ENCODE assay signal across 9 cellular contexts in genomic region chr11:12066056-12066798, GRCh38. TPM values are rescaled to one million over a fixed set of nuclear protein-coding genes. Genes with fewer than 3 reads are reported as not detected.
DNase-seq lines count a peak whose midpoint lies in the region; ATAC-seq and TF ChIP-seq lines count a peak whose summit lies in the region.
"Had no signal": no experiment of that assay in that cellular context is flagged by ENCODE, and none has a peak within 500 bp of the region (broad histone marks: within the 10 kb centered on the region; RNA-seq: fewer than 3 reads in every experiment).

No MANE protein-coding gene starts in this region.

- peaks cover 22% of the 10 kb centered on the region for H3K4me1 ChIP-seq in osteoblast (ENCODE audit: insufficient read depth, low read length)

- no peak overlapping the region for H2AFZ ChIP-seq in osteoblast (ENCODE audit: low read length)

- H3K4me1 Mint-ChIP-seq in activated T-cell treated with anti-CD3 and anti-CD28 coated beads, Interleukin-2, amount 50 U/mL, for 4 hours (ENCODE audit: low read depth) = peaks cover 3% of the 10 kb centered on the region

- no peaks in the 10 kb centered on the region for H3K36me3 ChIP-seq in osteoblast (ENCODE audit: insufficient read depth, low read length)

- DNase-seq in Daoy (ENCODE audit: low read depth) (peak; percentile 94), NCI-H69 (lab: John Stamatoyannopoulos, UW) (peak; percentile 92), fibroblast of gingiva (ENCODE audit: low read depth) (peak; percentile 80), osteoblast (ENCODE audit: insufficient read length, low spot score, missing footprints) (peak; percentile 88)
- no peak for DNase-seq in NK-92 treated with Interleukin-12 subunit alpha and Interleukin-12 subunit beta, amount 100 ng/mL, for 24 hours (lab: John Stamatoyannopoulos, UW)
- DNase-seq in activated T-cell treated with anti-CD3 and anti-CD28 coated beads, Interleukin-2, amount 50 U/mL, for 4 hours = no peak

- TF ChIP-seq CTCF in osteoblast (IDR thresholded peaks at IDR 0.05; ENCODE audit: extremely low read depth, low read depth, low read length) = no peak

- H3K9me3 ChIP-seq in osteoblast (ENCODE audit: low read depth, low read length) = no peaks in the 10 kb centered on the region

- H3K27me3 Mint-ChIP-seq in activated T-cell treated with anti-CD3 and anti-CD28 coated beads, Interleukin-2, amount 50 U/mL, for 4 hours (ENCODE audit: low read depth) = no peaks in the 10 kb centered on the region
- H3K27me3 Mint-ChIP-seq: central memory CD8-positive, alpha-beta T cell had no signal

- no peaks in the 10 kb centered on the region for H3K27me3 ChIP-seq in osteoblast (ENCODE audit: insufficient read depth, low read length)

- ATAC-seq in GM21723 (IDR thresholded peaks at IDR 0.05; ENCODE audit: unreplicated experiment) (no peak), GM21619 (IDR thresholded peaks at IDR 0.05; ENCODE audit: unreplicated experiment) (no peak)
- ATAC-seq in activated T-cell treated with anti-CD3 and anti-CD28 coated beads, Interleukin-2, amount 50 U/mL, for 4 hours = no peak

- no peak overlapping the region for H3K4me2 ChIP-seq in osteoblast (ENCODE audit: insufficient read depth, low read length)

- no peaks in the 10 kb centered on the region for H3K9me3 Mint-ChIP-seq in activated T-cell treated with anti-CD3 and anti-CD28 coated beads, Interleukin-2, amount 50 U/mL, for 4 hours
- H3K9me3 Mint-ChIP-seq: central memory CD8-positive, alpha-beta T cell had no signal

- peak overlapping the region; percentile 86 for H3K27ac ChIP-seq in osteoblast (ENCODE audit: low read depth, low read length)

- no peak overlapping the region for H3K4me3 Mint-ChIP-seq in activated T-cell treated with anti-CD3 and anti-CD28 coated beads, Interleukin-2, amount 50 U/mL, for 4 hours
- H3K4me3 Mint-ChIP-seq: central memory CD8-positive, alpha-beta T cell had no signal

- no peak overlapping the region for H3K4me3 ChIP-seq in osteoblast (ENCODE audit: insufficient read depth, low read length)

- no peaks in the 10 kb centered on the region for H3K36me3 Mint-ChIP-seq in activated T-cell treated with anti-CD3 and anti-CD28 coated beads, Interleukin-2, amount 50 U/mL, for 4 hours (ENCODE audit: insufficient read depth)

- no peaks in the 10 kb centered on the region for H4K20me1 ChIP-seq in osteoblast (ENCODE audit: insufficient read depth, low read length)

- H3K79me2 ChIP-seq in osteoblast (ENCODE audit: insufficient read depth, low read length) = no peaks in the 10 kb centered on the region

RNA-seq across cellular contexts. Expression of gene MICAL2, which starts 44.2 kb away (rescaled TPM):
- total RNA-seq in Daoy (2014; rRNA removed; shearing (Covaris generic)) = 135 and 178 TPM in 2 replicates
- 109 and 156 TPM in 2 replicates for total RNA-seq in osteoblast
- 100 to 1,000 TPM in 1 of 3 donors, 10 to 100 TPM in 2; 70.3 to 118 (median 71.4) TPM for total RNA-seq in activated T-cell treated with anti-CD3 and anti-CD28 coated beads, Interleukin-2, amount 50 U/mL, for 4 hours

RNA-seq across cellular contexts. Expression of gene DKK3, which starts 57.8 kb away (rescaled TPM):
- total RNA-seq in Daoy (2014; rRNA removed; shearing (Covaris generic)) = 44.6 and 46.5 TPM in 2 replicates
- 52.2 and 72.4 TPM in 2 replicates for total RNA-seq in osteoblast
- under 1 TPM; 0.34 to 0.51 (median 0.35) TPM for total RNA-seq in activated T-cell treated with anti-CD3 and anti-CD28 coated beads, Interleukin-2, amount 50 U/mL, for 4 hours

Comparison
In these comparisons a context has a peak if more than half of its experiments do, and no peak if none do; other contexts are left out.
1. DNase-seq: peak in Daoy (single experiment), NCI-H69 (single experiment), fibroblast of gingiva (single experiment) and osteoblast (single experiment); none in NK-92 treated with Interleukin-12 subunit alpha and Interleukin-12 subunit beta, amount 100 ng/mL, for 24 hours (single experiment) and activated T-cell treated with anti-CD3 and anti-CD28 coated beads, Interleukin-2, amount 50 U/mL, for 4 hours (single experiment).
2. RNA of gene DKK3, which starts 57.8 kb away (total RNA-seq): 52.2 to 72.4 TPM in osteoblast and 44.6 to 46.5 TPM in Daoy; 0.34 to 0.51 TPM in activated T-cell treated with anti-CD3 and anti-CD28 coated beads, Interleukin-2, amount 50 U/mL, for 4 hours; every median in the first group is over 10 times any median in the second.